ENCODE assay signal across 9 cellular contexts in genomic region chr10:124671486-124672075, GRCh38.
DNase-seq lines count a peak whose midpoint lies in the region; ATAC-seq and TF ChIP-seq lines count a peak whose summit lies in the region.
"Had no signal": no experiment of that assay in that cellular context is flagged by ENCODE, and none has a peak within 500 bp of the region (broad histone marks: within the 10 kb centered on the region; RNA-seq: fewer than 3 reads in every experiment).

No MANE protein-coding gene starts in this region.

- no peaks in the 10 kb centered on the region for H3F3A ChIP-seq in PC-9 (ENCODE audit: insufficient read depth, low read depth)

- H3K36me3 ChIP-seq in PC-9 (ENCODE audit: low read depth) = no peaks in the 10 kb centered on the region

- TF ChIP-seq CTCF in H9 (conservative IDR thresholded peaks at IDR 0.05) (peak; percentile 39; the same call in 2 of the 3 replicates), PC-9 (conservative IDR thresholded peaks at IDR 0.05) (peak; percentile 32; the same call in 1 of the 2 replicates)

- no peak for TF ChIP-seq POLR2A in erythroblast (IDR thresholded peaks at IDR 0.05; ENCODE audit: low read length)

- H3K56ac ChIP-seq in H9 (ENCODE audit: insufficient read length, low read depth, low read length) = no peak overlapping the region

- H3K9me3 ChIP-seq in H9 (ENCODE audit: control insufficient read depth, low read depth, low read length) (no peaks in the 10 kb centered on the region), PC-9 (ENCODE audit: insufficient read depth, low read depth) (no peaks in the 10 kb centered on the region)

- no peak overlapping the region for H4K5ac ChIP-seq in H9 (ENCODE audit: insufficient read length, low read depth, low read length)

- H3K18ac ChIP-seq in H9 (ENCODE audit: insufficient read length, low read depth, low read length) = no peak overlapping the region

- no peaks in the 10 kb centered on the region for H3K9me2 ChIP-seq in PC-9 (ENCODE audit: insufficient read depth)

- H3K4me2 ChIP-seq in H9 (ENCODE audit: insufficient read depth, insufficient read length, low read length) = no peak overlapping the region
- no peak overlapping the region for H3K4me2 ChIP-seq in PC-9
- H3K4me2 ChIP-seq: KMS-11 had no signal

- POLR2A ChIA-PET in PC-9 (lab: Charles Lee; ENCODE audit: unreplicated experiment) = interaction anchor here (0.6 kb wide), 1 partner anchor 1391 kb away, joined by 3 read pairs; no protein-coding TSS in a partner anchor

- no peak overlapping the region for H2AK5ac ChIP-seq in H9 (ENCODE audit: insufficient read length, low read length)

- peak; percentile 52 to 59 for ATAC-seq in natural killer cell treated with Interleukin-12 subunit alpha and Interleukin-12 subunit beta and Interleukin-15 and Interleukin-18, amount 100 ng/mL, for 72 hours

- no peaks in the 10 kb centered on the region for H3K9me3 Mint-ChIP-seq in H9
- no peaks in the 10 kb centered on the region for H3K9me3 Mint-ChIP-seq in natural killer cell treated with Interleukin-12 subunit alpha and Interleukin-12 subunit beta and Interleukin-15 and Interleukin-18, amount 100 ng/mL, for 72 hours
- H3K9me3 Mint-ChIP-seq in activated T-helper 2 cell treated with anti-CD3 and anti-CD28 coated beads, Interferon-gamma antibody, Interleukin-2, Interleukin-4, amounts not matched to agents 10 μg/mL and 5 μg/mL and 100 μg/mL, durations not matched to agents 14 hours and 24 hours and 36 hours = no peaks in the 10 kb centered on the region

- H3K79me2 ChIP-seq in H9 (ENCODE audit: insufficient read depth, low read length) (no peaks in the 10 kb centered on the region), PC-9 (ENCODE audit: low read depth) (no peaks in the 10 kb centered on the region)

- H3K4me3 ChIP-seq in PC-9 = no peak overlapping the region

- H3K14ac ChIP-seq in H9 (ENCODE audit: insufficient read depth, low read length) = no peak overlapping the region; the same call in 1 of the 2 replicates

- H3K4me1 ChIP-seq in H9 (ENCODE audit: insufficient read depth, low read length) (no peaks in the 10 kb centered on the region), PC-9 (replicated peaks; ENCODE audit: insufficient read depth) (peaks cover 5% of the 10 kb centered on the region; the same call in 1 of the 2 replicates)

- H3K23ac ChIP-seq in H9 (ENCODE audit: insufficient read length, low read depth, low read length) = no peak overlapping the region

- WGBS in H9 (ENCODE audit: extremely low coverage, insufficient read length, low lambda C conversion rate) = no CpG with 5 or more reads among the region's 8 CpGs

- H3K27ac Mint-ChIP-seq in H9 = peak overlapping the region in 2 of 3 experiments; percentile 23 to 81; a peak in 2 of 7 replicates
- H3K27ac Mint-ChIP-seq in natural killer cell treated with Interleukin-12 subunit alpha and Interleukin-12 subunit beta and Interleukin-15 and Interleukin-18, amount 100 ng/mL, for 72 hours = peak overlapping the region; percentile 83 to 96
- H3K27ac Mint-ChIP-seq in activated T-helper 2 cell treated with anti-CD3 and anti-CD28 coated beads, Interferon-gamma antibody, Interleukin-2, Interleukin-4, amounts not matched to agents 10 μg/mL and 5 μg/mL and 100 μg/mL, durations not matched to agents 14 hours and 24 hours and 36 hours = no peak overlapping the region

- no peak overlapping the region for H3K27ac ChIP-seq in H9 (ENCODE audit: insufficient read length, low read depth, low read length)
- H3K27ac ChIP-seq in PC-9 = no peak overlapping the region
- H3K27ac ChIP-seq: KMS-11 had no signal

- intact Hi-C loops in PC-9 (cut with micrococcal nuclease; ENCODE audit: unreplicated experiment) = no loop called here
- intact Hi-C loops in activated T-helper 2 cell treated with anti-CD3 and anti-CD28 coated beads, Interferon-gamma antibody, Interleukin-2, Interleukin-4, amounts not matched to agents 10 μg/mL and 5 μg/mL and 100 μg/mL, durations not matched to agents 14 hours and 24 hours and 36 hours (cut with micrococcal nuclease) = no loop called here

- H3K27me3 ChIP-seq in H9 (ENCODE audit: insufficient read depth, low read length) = no peaks in the 10 kb centered on the region
- H3K27me3 ChIP-seq in PC-9 (ENCODE audit: insufficient read depth, low read depth) = no peaks in the 10 kb centered on the region

- H3K4ac ChIP-seq in H9 (ENCODE audit: low read depth, low read length) = no peak overlapping the region

- H3K79me1 ChIP-seq in H9 (ENCODE audit: insufficient read depth, low read depth, low read length, poor library complexity, severe bottlenecking) = no peaks in the 10 kb centered on the region

- no peak overlapping the region for H3K4me3 Mint-ChIP-seq in H9
- H3K4me3 Mint-ChIP-seq in natural killer cell treated with Interleukin-12 subunit alpha and Interleukin-12 subunit beta and Interleukin-15 and Interleukin-18, amount 100 ng/mL, for 72 hours = peak overlapping the region; percentile 81
- no peak overlapping the region for H3K4me3 Mint-ChIP-seq in activated T-helper 2 cell treated with anti-CD3 and anti-CD28 coated beads, Interferon-gamma antibody, Interleukin-2, Interleukin-4, amounts not matched to agents 10 μg/mL and 5 μg/mL and 100 μg/mL, durations not matched to agents 14 hours and 24 hours and 36 hours (ENCODE audit: low read depth)

- DNase-seq in H9 (no peak), PC-9 (peak; percentile 42), erythroblast (lab: John Stamatoyannopoulos, UW) (peak; percentile 86 to 90), dermis blood vessel endothelial cell (no peak), NCI-H146 (lab: John Stamatoyannopoulos, UW) (no peak), mesenteric fat pad (ENCODE audit: low spot score) (no peak)
- no peak for DNase-seq in natural killer cell treated with Interleukin-12 subunit alpha and Interleukin-12 subunit beta and Interleukin-15 and Interleukin-18, amount 100 ng/mL, for 72 hours (ENCODE audit: low spot score)
- no peak for DNase-seq in activated T-helper 2 cell treated with anti-CD3 and anti-CD28 coated beads, Interferon-gamma antibody, Interleukin-2, Interleukin-4, amounts not matched to agents 10 μg/mL and 5 μg/mL and 100 μg/mL, durations not matched to agents 14 hours and 24 hours and 36 hours (ENCODE audit: low spot score)

- H3K9ac ChIP-seq in H9 (ENCODE audit: extremely low read depth, insufficient read length, low read length) = no peak overlapping the region
- H3K9ac ChIP-seq: KMS-11 had no signal

- no peak overlapping the region for H4K91ac ChIP-seq in H9 (ENCODE audit: insufficient read length, low read depth, low read length)

- no peak overlapping the region for H2BK12ac ChIP-seq in H9 (ENCODE audit: insufficient read length, low read depth, low read length)

- H3T11ph ChIP-seq in H9 (ENCODE audit: low read length) = no peak overlapping the region

- no peak overlapping the region for H2BK5ac ChIP-seq in H9 (ENCODE audit: insufficient read length, low read length)

- CTCF ChIA-PET in PC-9 (lab: Charles Lee) = interaction anchor here (0.6 kb wide), 2 partner anchors 374 to 677 kb away, joined by 3 read pairs; no protein-coding TSS in a partner anchor

- H2BK20ac ChIP-seq in H9 (ENCODE audit: low read depth, low read length, poor library complexity, severe bottlenecking) = no peak overlapping the region

- H2AFZ ChIP-seq in H9 (ENCODE audit: low read length) (no peak overlapping the region), PC-9 (no peak overlapping the region)

- no peak overlapping the region for H2BK15ac ChIP-seq in H9 (ENCODE audit: low read depth, low read length)

- no peak overlapping the region for H4K8ac ChIP-seq in H9 (replicated peaks; ENCODE audit: insufficient read length, low read depth, low read length)

- H3K4me1 Mint-ChIP-seq in H9 = peaks cover 20 to 39% of the 10 kb centered on the region in 2 experiments
- peaks cover 59 to 68% of the 10 kb centered on the region in 2 donors for H3K4me1 Mint-ChIP-seq in natural killer cell treated with Interleukin-12 subunit alpha and Interleukin-12 subunit beta and Interleukin-15 and Interleukin-18, amount 100 ng/mL, for 72 hours (ENCODE audit: low read depth in 2 of 2)
- H3K4me1 Mint-ChIP-seq in activated T-helper 2 cell treated with anti-CD3 and anti-CD28 coated beads, Interferon-gamma antibody, Interleukin-2, Interleukin-4, amounts not matched to agents 10 μg/mL and 5 μg/mL and 100 μg/mL, durations not matched to agents 14 hours and 24 hours and 36 hours (ENCODE audit: low read depth) = peaks cover 12% of the 10 kb centered on the region

- no peaks in the 10 kb centered on the region; a peak in 1 of 7 replicates for H3K36me3 Mint-ChIP-seq in H9 (ENCODE audit: insufficient read depth in 1 of 3, low read depth in 3 of 3)
- H3K36me3 Mint-ChIP-seq in natural killer cell treated with Interleukin-12 subunit alpha and Interleukin-12 subunit beta and Interleukin-15 and Interleukin-18, amount 100 ng/mL, for 72 hours = no peaks in the 10 kb centered on the region
- peaks cover 16% of the 10 kb centered on the region for H3K36me3 Mint-ChIP-seq in activated T-helper 2 cell treated with anti-CD3 and anti-CD28 coated beads, Interferon-gamma antibody, Interleukin-2, Interleukin-4, amounts not matched to agents 10 μg/mL and 5 μg/mL and 100 μg/mL, durations not matched to agents 14 hours and 24 hours and 36 hours (ENCODE audit: low read depth)

- no peaks in the 10 kb centered on the region for H3K23me2 ChIP-seq in H9 (ENCODE audit: insufficient read length, low read depth, low read length, poor library complexity, severe bottlenecking)

- H4K20me1 ChIP-seq in H9 (ENCODE audit: control insufficient read depth, insufficient read depth, insufficient read length) (no peaks in the 10 kb centered on the region), PC-9 (ENCODE audit: insufficient read depth) (no peaks in the 10 kb centered on the region)

- no peaks in the 10 kb centered on the region for H3K27me3 Mint-ChIP-seq in H9 (ENCODE audit: low read depth)
- no peaks in the 10 kb centered on the region for H3K27me3 Mint-ChIP-seq in natural killer cell treated with Interleukin-12 subunit alpha and Interleukin-12 subunit beta and Interleukin-15 and Interleukin-18, amount 100 ng/mL, for 72 hours
- no peaks in the 10 kb centered on the region for H3K27me3 Mint-ChIP-seq in activated T-helper 2 cell treated with anti-CD3 and anti-CD28 coated beads, Interferon-gamma antibody, Interleukin-2, Interleukin-4, amounts not matched to agents 10 μg/mL and 5 μg/mL and 100 μg/mL, durations not matched to agents 14 hours and 24 hours and 36 hours (ENCODE audit: low read depth)

- H2BK120ac ChIP-seq in H9 (ENCODE audit: low read depth, low read length, poor library complexity, severe bottlenecking) = no peak overlapping the region

- BruUV-seq in PC-9 (replicated peaks; lab: Mats Ljungman, UMichigan) = no TSS peak

Comparison
In these comparisons a context has a peak if more than half of its experiments do, and no peak if none do; other contexts are left out.
1. DNase-seq: peak in PC-9 (2 of 2) and erythroblast (2 of 2); none in H9 (single experiment), natural killer cell treated with Interleukin-12 subunit alpha and Interleukin-12 subunit beta and Interleukin-15 and Interleukin-18, amount 100 ng/mL, for 72 hours (single experiment), dermis blood vessel endothelial cell (single experiment), activated T-helper 2 cell treated with anti-CD3 and anti-CD28 coated beads, Interferon-gamma antibody, Interleukin-2, Interleukin-4, amounts not matched to agents 10 μg/mL and 5 μg/mL and 100 μg/mL, durations not matched to agents 14 hours and 24 hours and 36 hours (single experiment), NCI-H146 (single experiment) and mesenteric fat pad (single experiment).